ENCODE assay signal across 12 cellular contexts in the genomic region with DNA sequence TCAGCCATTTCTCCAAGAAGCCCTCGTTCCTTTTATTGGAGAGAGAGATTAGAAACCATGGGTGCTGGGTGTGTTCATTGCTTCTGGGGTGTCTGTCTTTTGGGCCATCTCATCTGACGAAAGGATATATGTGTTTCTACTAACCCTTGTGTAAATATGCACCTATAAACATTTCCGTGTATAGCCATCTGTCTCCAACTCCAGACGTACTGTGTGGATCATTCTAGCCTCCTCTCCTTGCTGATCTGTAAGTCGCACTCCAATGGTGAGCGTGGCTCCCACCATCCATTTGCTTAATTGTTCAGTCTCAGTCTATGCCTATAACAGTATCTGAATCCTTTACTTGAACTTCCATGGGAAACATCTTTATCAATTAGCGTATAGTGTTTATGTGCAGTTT. TPM values are rescaled to one million over a fixed set of nuclear protein-coding genes. Genes with fewer than 3 reads are reported as not detected.
DNase-seq lines count a peak whose midpoint lies in the region; ATAC-seq, FAIRE-seq and TF ChIP-seq lines count a peak whose summit lies in the region.
"Had no signal": no experiment of that assay in that cellular context is flagged by ENCODE, and none has a peak within 500 bp of the region (broad histone marks: within the 10 kb centered on the region; RNA-seq: fewer than 3 reads in every experiment).

No MANE protein-coding gene starts in this region.

- peaks cover 3% of the 10 kb centered on the region for H3K9me3 Mint-ChIP-seq in activated T-helper 17 cell treated with anti-CD3 and anti-CD28 coated beads, Interleukin-2, amount 50 U/mL, for 72 hours
- peaks cover 17% of the 10 kb centered on the region for H3K9me3 Mint-ChIP-seq in nephron progenitor cell

- peak; percentile 18 for DNase-seq in NCI-H82 (lab: John Stamatoyannopoulos, UW)
- DNase-seq in NCI-H82 treated with DMSO at 0.1 percent for 48 hours (lab: John Stamatoyannopoulos, UW; ENCODE audit: unreplicated experiment): no peak
- DNase-seq in nephron progenitor cell: no peak
- no peak for DNase-seq in kidney glomerular epithelial cell (lab: John Stamatoyannopoulos, UW)
- no peak for DNase-seq in NOMO-1 (lab: John Stamatoyannopoulos, UW; ENCODE audit: unreplicated experiment in 2 of 2)
- DNase-seq in RCC 7860 (ENCODE audit: low spot score): no peak
- DNase-seq: GF-D8, HCEC 1CT, stomach had no signal

- H3K27ac Mint-ChIP-seq in activated T-helper 17 cell treated with anti-CD3 and anti-CD28 coated beads, Interleukin-2, amount 50 U/mL, for 72 hours: no peak overlapping the region
- no peak overlapping the region for H3K27ac Mint-ChIP-seq in nephron progenitor cell

- no peak for TF ChIP-seq CTCF in nephron progenitor cell (IDR thresholded peaks at IDR 0.05)

- H3K4me1 ChIP-seq in HUES6 (ENCODE audit: control insufficient read depth, insufficient read depth, low read length): peaks cover 13% of the 10 kb centered on the region

- no peaks in the 10 kb centered on the region for H3K27me3 ChIP-seq in HUES6 (ENCODE audit: control insufficient read depth, insufficient read depth, low read length)
- H3K27me3 ChIP-seq: stomach had no signal

- H3K36me3 Mint-ChIP-seq in activated T-helper 17 cell treated with anti-CD3 and anti-CD28 coated beads, Interleukin-2, amount 50 U/mL, for 72 hours (ENCODE audit: low read depth): peaks cover 48% of the 10 kb centered on the region
- peaks cover 57% of the 10 kb centered on the region for H3K36me3 Mint-ChIP-seq in nephron progenitor cell (ENCODE audit: low read depth)

- H3K27me3 Mint-ChIP-seq in activated T-helper 17 cell treated with anti-CD3 and anti-CD28 coated beads, Interleukin-2, amount 50 U/mL, for 72 hours: no peaks in the 10 kb centered on the region
- H3K27me3 Mint-ChIP-seq in nephron progenitor cell (ENCODE audit: low read depth, poor library complexity): peaks cover 2% of the 10 kb centered on the region

- peaks cover 29% of the 10 kb centered on the region for H3K36me3 ChIP-seq in HUES6 (ENCODE audit: control insufficient read depth, insufficient read depth, low read length)

- ATAC-seq in activated T-helper 17 cell treated with anti-CD3 and anti-CD28 coated beads, Interleukin-2, amount 50 U/mL, for 72 hours (replicated peaks): no peak

- H3K9ac ChIP-seq in HUES6 (ENCODE audit: low read length): no peak overlapping the region

- peaks cover 17% of the 10 kb centered on the region for H3K4me1 Mint-ChIP-seq in activated T-helper 17 cell treated with anti-CD3 and anti-CD28 coated beads, Interleukin-2, amount 50 U/mL, for 72 hours
- H3K4me1 Mint-ChIP-seq in nephron progenitor cell: peaks cover 38% of the 10 kb centered on the region

- H3K27ac ChIP-seq in HUES6 (ENCODE audit: low read depth, low read length): no peak overlapping the region
- H3K27ac ChIP-seq: 22Rv1 had no signal

- peak overlapping the region; percentile 74 for H3K4me3 ChIP-seq in HUES6 (ENCODE audit: low read depth, low read length)

- H3K9me3 ChIP-seq in HUES6 (ENCODE audit: control insufficient read depth, insufficient read depth, low read depth, low read length): no peaks in the 10 kb centered on the region
- H3K9me3 ChIP-seq: stomach had no signal

- FAIRE-seq in RCC 7860 (lab: Jason Lieb, UNC): no peak

- peak overlapping the region; percentile 93 for H3K4me3 Mint-ChIP-seq in activated T-helper 17 cell treated with anti-CD3 and anti-CD28 coated beads, Interleukin-2, amount 50 U/mL, for 72 hours
- peak overlapping the region; percentile 90 for H3K4me3 Mint-ChIP-seq in nephron progenitor cell

RNA-seq across cellular contexts. Expression of a gene that starts 1.8 kb away (rescaled TPM):
- 10 to 100 TPM; 26.6 to 39.4 TPM for total RNA-seq in activated T-helper 17 cell treated with anti-CD3 and anti-CD28 coated beads, Interleukin-2, amount 50 U/mL, for 72 hours

RNA-seq across cellular contexts. Expression of a gene that starts 47.6 kb away (rescaled TPM):
- total RNA-seq in activated T-helper 17 cell treated with anti-CD3 and anti-CD28 coated beads, Interleukin-2, amount 50 U/mL, for 72 hours: 100 to 1,000 TPM; 115 to 197 TPM
